In the genomic region with DNA sequence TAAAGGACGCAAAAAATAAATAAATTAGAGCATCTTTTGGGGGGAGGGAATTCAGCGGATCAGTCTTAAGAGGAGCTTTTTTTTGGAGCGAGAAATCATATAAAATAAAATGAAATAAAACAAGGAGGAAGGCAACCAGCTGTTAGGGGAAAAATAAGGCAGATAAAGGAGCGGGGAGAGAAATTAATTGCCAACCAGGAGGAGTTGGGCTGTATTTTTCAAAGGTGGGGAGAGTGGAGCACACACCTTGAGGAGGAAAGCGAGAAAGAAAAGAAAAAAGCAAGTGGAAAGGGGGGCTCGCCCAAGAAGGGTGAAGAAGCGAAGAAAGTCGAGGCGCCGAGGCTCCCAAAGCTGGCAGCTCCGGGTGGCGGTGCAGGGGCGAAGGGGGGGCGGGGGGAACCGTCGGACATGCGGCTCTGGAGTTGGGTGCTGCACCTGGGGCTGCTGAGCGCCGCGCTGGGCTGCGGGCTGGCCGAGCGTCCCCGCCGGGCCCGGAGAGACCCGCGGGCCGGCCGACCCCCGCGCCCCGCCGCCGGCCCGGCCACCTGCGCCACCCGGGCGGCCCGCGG, we compare ENCODE assay signal across 1 cellular context.
TF ChIP-seq lines count a peak whose summit lies in the region.

A gene with protein sequence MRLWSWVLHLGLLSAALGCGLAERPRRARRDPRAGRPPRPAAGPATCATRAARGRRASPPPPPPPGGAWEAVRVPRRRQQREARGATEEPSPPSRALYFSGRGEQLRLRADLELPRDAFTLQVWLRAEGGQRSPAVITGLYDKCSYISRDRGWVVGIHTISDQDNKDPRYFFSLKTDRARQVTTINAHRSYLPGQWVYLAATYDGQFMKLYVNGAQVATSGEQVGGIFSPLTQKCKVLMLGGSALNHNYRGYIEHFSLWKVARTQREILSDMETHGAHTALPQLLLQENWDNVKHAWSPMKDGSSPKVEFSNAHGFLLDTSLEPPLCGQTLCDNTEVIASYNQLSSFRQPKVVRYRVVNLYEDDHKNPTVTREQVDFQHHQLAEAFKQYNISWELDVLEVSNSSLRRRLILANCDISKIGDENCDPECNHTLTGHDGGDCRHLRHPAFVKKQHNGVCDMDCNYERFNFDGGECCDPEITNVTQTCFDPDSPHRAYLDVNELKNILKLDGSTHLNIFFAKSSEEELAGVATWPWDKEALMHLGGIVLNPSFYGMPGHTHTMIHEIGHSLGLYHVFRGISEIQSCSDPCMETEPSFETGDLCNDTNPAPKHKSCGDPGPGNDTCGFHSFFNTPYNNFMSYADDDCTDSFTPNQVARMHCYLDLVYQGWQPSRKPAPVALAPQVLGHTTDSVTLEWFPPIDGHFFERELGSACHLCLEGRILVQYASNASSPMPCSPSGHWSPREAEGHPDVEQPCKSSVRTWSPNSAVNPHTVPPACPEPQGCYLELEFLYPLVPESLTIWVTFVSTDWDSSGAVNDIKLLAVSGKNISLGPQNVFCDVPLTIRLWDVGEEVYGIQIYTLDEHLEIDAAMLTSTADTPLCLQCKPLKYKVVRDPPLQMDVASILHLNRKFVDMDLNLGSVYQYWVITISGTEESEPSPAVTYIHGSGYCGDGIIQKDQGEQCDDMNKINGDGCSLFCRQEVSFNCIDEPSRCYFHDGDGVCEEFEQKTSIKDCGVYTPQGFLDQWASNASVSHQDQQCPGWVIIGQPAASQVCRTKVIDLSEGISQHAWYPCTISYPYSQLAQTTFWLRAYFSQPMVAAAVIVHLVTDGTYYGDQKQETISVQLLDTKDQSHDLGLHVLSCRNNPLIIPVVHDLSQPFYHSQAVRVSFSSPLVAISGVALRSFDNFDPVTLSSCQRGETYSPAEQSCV (N-terminal part only) (plus strand): TSS at position 27 of the 569 bp plus-strand sequence. CDS start 382 bp downstream, at position 409.

TF ChIP-seq in IMR-90, 13 proteins besides CTCF, POLR2A, EP300 and RAD21:
- TF ChIP-seq USF2 (IDR thresholded peaks at IDR 0.05; ENCODE audit: low read depth, low read length), result no peak
